ENCODE assay signal across 18 cellular contexts in genomic region chr6:148294059-148294458, GRCh38.
"Had no signal": no experiment of that assay in that cellular context is flagged by ENCODE, and none has a peak within 500 bp of the region (broad histone marks: within the 10 kb centered on the region; RNA-seq: fewer than 3 reads in every experiment).

No MANE protein-coding gene starts in this region.

- H3K36me3 Mint-ChIP-seq: activated naive CD8-positive, alpha-beta T cell; naive B cell had no signal

- H3K4me1 ChIP-seq: adrenal gland, foreskin keratinocyte had no signal

- H3K27ac ChIP-seq: adrenal gland, foreskin keratinocyte, SJSA1, spleen had no signal

- H3K36me3 ChIP-seq: adrenal gland, SJSA1, spleen had no signal

- H3K9me3 Mint-ChIP-seq: activated T-helper 17 cell treated with anti-CD3 and anti-CD28 coated beads, Interleukin-2, amount 50 U/mL, for 72 hours; stimulated activated naive CD8-positive, alpha-beta T cell treated with anti-CD3 and anti-CD28 coated beads, Interleukin-15, Interleukin-2, amounts not matched to agents 100 ng/mL and 50 ng/mL, for 24 hours had no signal

- H3K4me1 Mint-ChIP-seq: activated T-helper 17 cell treated with anti-CD3 and anti-CD28 coated beads, Interleukin-2, amount 50 U/mL, for 72 hours; naive B cell had no signal

- H3K27ac Mint-ChIP-seq: activated naive CD8-positive, alpha-beta T cell; activated T-helper 17 cell treated with anti-CD3 and anti-CD28 coated beads, Interleukin-2, amount 50 U/mL, for 72 hours; naive B cell; stimulated activated naive CD8-positive, alpha-beta T cell treated with anti-CD3 and anti-CD28 coated beads, Interleukin-15, Interleukin-2, amounts not matched to agents 100 ng/mL and 50 ng/mL, for 24 hours had no signal

- ATAC-seq: activated T-helper 17 cell treated with anti-CD3 and anti-CD28 coated beads, Interleukin-2, amount 50 U/mL, for 72 hours; foreskin keratinocyte had no signal

- H3K4me3 ChIP-seq: adrenal gland, SJSA1, spleen had no signal

- H3K27me3 ChIP-seq: adrenal gland, foreskin keratinocyte, SJSA1 had no signal

- H3K9me3 ChIP-seq: adrenal gland, spleen had no signal

- H3K4me3 Mint-ChIP-seq: activated naive CD8-positive, alpha-beta T cell; activated T-helper 17 cell treated with anti-CD3 and anti-CD28 coated beads, Interleukin-2, amount 50 U/mL, for 72 hours; naive B cell; stimulated activated naive CD8-positive, alpha-beta T cell treated with anti-CD3 and anti-CD28 coated beads, Interleukin-15, Interleukin-2, amounts not matched to agents 100 ng/mL and 50 ng/mL, for 24 hours had no signal

- DNase-seq: activated CD4-positive, alpha-beta T cell treated with anti-CD3 and anti-CD28 coated beads for 1 hour; activated CD4-positive, alpha-beta T cell treated with anti-CD3 and anti-CD28 coated beads, Interleukin-2, amount 50 U/mL, for 1 hour; activated naive CD4-positive, alpha-beta T cell; activated T-cell treated with anti-CD3 and anti-CD28 coated beads, Interleukin-2, amount 50 U/mL, for 1 hour; adrenal gland; dermis blood vessel endothelial cell; effector memory CD4-positive, alpha-beta T cell; foreskin keratinocyte; mesendoderm; naive B cell; spleen; stimulated activated CD4-positive, alpha-beta T cell treated with anti-CD3 and anti-CD28 coated beads, Interleukin-4, amount 100 ng/mL, for 1 hour; T-helper 1 cell; trophoblast cell had no signal
